7 cellular contexts compared by ENCODE assay signal in genomic region chr13:73754727-73755292, GRCh38.
A peak's percentile ranks its signal among the peaks of the same experiment; 100 is the strongest.
DNase-seq lines count a peak whose midpoint lies in the region; ATAC-seq, FAIRE-seq and TF ChIP-seq lines count a peak whose summit lies in the region.

No MANE protein-coding gene starts in this region.

- peak; percentile 75 for FAIRE-seq in HepG2 (lab: Jason Lieb, UNC)
- no peak for FAIRE-seq in urothelium cell line (lab: Jason Lieb, UNC)

- H3K27me3 ChIP-seq in OCI-LY1 (ENCODE audit: insufficient read depth, low read length) (no peaks in the 10 kb centered on the region), HepG2 (ENCODE audit: control insufficient read depth in 1 of 2, insufficient read depth in 2 of 2, low read length in 2 of 2) (no peaks in the 10 kb centered on the region)

- no peaks in the 10 kb centered on the region for H3K4me1 ChIP-seq in OCI-LY1 (ENCODE audit: insufficient read depth, low read length, severe bottlenecking)
- no peaks in the 10 kb centered on the region for H3K4me1 ChIP-seq in HepG2 (ENCODE audit: insufficient read depth, low read length)

- CTCF ChIA-PET in HepG2 (lab: Yijun Ruan, JAX; ENCODE audit: low intra/inter-chr PET ratio, low total read pairs) = interaction anchor here (0.9 to 2.1 kb wide), 5 partner anchors 13 to 1465 kb away, joined by 3 to 8 read pairs (median 5); no protein-coding TSS in a partner anchor

- DNase-seq in EL = peak; percentile 64
- DNase-seq in GM20000 (ENCODE audit: low spot score) = peak; percentile 44
- peak; percentile 6 for DNase-seq in HuH-7.5 (ENCODE audit: low spot score)
- peak; percentile 33 for DNase-seq in central memory CD4-positive, alpha-beta T cell
- peak; percentile 59 for DNase-seq in HepG2 (ENCODE audit: low spot score)
- DNase-seq in urothelium cell line (ENCODE audit: low spot score) = peak; percentile 13

- H3K4me2 ChIP-seq in OCI-LY1 (ENCODE audit: low read length) = no peak overlapping the region
- no peak overlapping the region for H3K4me2 ChIP-seq in HepG2 (ENCODE audit: low read depth, low read length)

- no peaks in the 10 kb centered on the region for H3K79me2 ChIP-seq in OCI-LY1 (ENCODE audit: insufficient read depth, low read length)
- no peaks in the 10 kb centered on the region for H3K79me2 ChIP-seq in HepG2 (ENCODE audit: insufficient read depth, low read length)

- H3K9me3 ChIP-seq in OCI-LY1 (ENCODE audit: low read length) (no peaks in the 10 kb centered on the region), HepG2 (ENCODE audit: low read length) (no peaks in the 10 kb centered on the region)

- TF ChIP-seq RAD21 in HepG2 (CRISPR knock-in tag; IDR thresholded peaks at IDR 0.05) = peak; percentile 53; the same call in 1 of the 2 replicates

- H3K9ac ChIP-seq in OCI-LY1 (ENCODE audit: low read length) = no peak overlapping the region
- no peak overlapping the region for H3K9ac ChIP-seq in HepG2 (ENCODE audit: insufficient read depth, low read depth, low read length)

- TF ChIP-seq EP300 in HepG2 (IDR thresholded peaks at IDR 0.05; ENCODE audit: low read depth in 2 of 2, low read length in 2 of 2) (no peak), HepG2 (CRISPR knock-in tag; IDR thresholded peaks at IDR 0.05; ENCODE audit: borderline replicate concordance) (no peak)

- H3K4me3 ChIP-seq in OCI-LY1 (ENCODE audit: low read depth, low read length, poor library complexity, severe bottlenecking) = no peak overlapping the region
- H3K4me3 ChIP-seq in HepG2 (replicated peaks in 1 of 3; ENCODE audit: insufficient read depth in 1 of 3, low read depth in 2 of 3, low read length in 3 of 3) = no peak overlapping the region

- 39% methylated on average over 3 of the region's 3 CpGs for WGBS in HepG2 (ENCODE audit: low lambda C conversion rate)

- BruUV-seq in HepG2 (replicated peaks; lab: Mats Ljungman, UMichigan) = no TSS peak

- H3K9me2 ChIP-seq in OCI-LY1 (ENCODE audit: low read depth, low read length) = no peaks in the 10 kb centered on the region

- in situ Hi-C loops in HepG2 (cut with HindIII; ENCODE audit: extremely low pct_ligation_motif_present, low pct_unique_long_range_greater_than_20kb) = loop anchor here (5.0 to 10.0 kb wide), 2 partner anchors 530 to 1462 kb away; no protein-coding TSS in a partner anchor

- H3K36me3 ChIP-seq in OCI-LY1 (ENCODE audit: insufficient read depth, low read length) (no peaks in the 10 kb centered on the region), HepG2 (replicated peaks in 1 of 2; ENCODE audit: control insufficient read depth in 1 of 2, insufficient read depth in 2 of 2, low read length in 2 of 2) (no peaks in the 10 kb centered on the region)

- no peak overlapping the region for H2AFZ ChIP-seq in OCI-LY1 (ENCODE audit: low read length)
- H2AFZ ChIP-seq in HepG2 (ENCODE audit: low read length) = no peak overlapping the region

- TF ChIP-seq CTCF in GM20000 (IDR thresholded peaks at IDR 0.05; ENCODE audit: extremely low read depth, missing control alignments) (peak; percentile 40), OCI-LY1 (IDR thresholded peaks at IDR 0.05; ENCODE audit: low read length) (peak; percentile 89), HepG2 (CRISPR knock-in tag; IDR thresholded peaks at IDR 0.05) (peak; percentile 76)

- peak; percentile 83 for ATAC-seq in HepG2

- TF ChIP-seq POLR2A in HepG2 (IDR thresholded peaks at IDR 0.05; ENCODE audit: insufficient read depth in 1 of 2, low read depth in 2 of 2, low read length in 2 of 2) = no peak

- POLR2A ChIA-PET in HepG2 (lab: Yijun Ruan, JAX) = no interaction called here

- H4K20me1 ChIP-seq in OCI-LY1 (ENCODE audit: insufficient read depth, low read length) (no peaks in the 10 kb centered on the region), HepG2 (ENCODE audit: insufficient read depth, low read length) (no peaks in the 10 kb centered on the region)

- H3K27ac ChIP-seq in OCI-LY1 (ENCODE audit: low read depth, low read length, poor library complexity, severe bottlenecking) = no peak overlapping the region
- H3K27ac ChIP-seq in HepG2 (ENCODE audit: extremely low read length, insufficient read depth, low read length) = no peak overlapping the region

- intact Hi-C loops in HepG2 (cut with micrococcal nuclease; ENCODE audit: unreplicated experiment) = loop anchor here (1.0 to 10.0 kb wide), 4 partner anchors 460 to 1503 kb away; no protein-coding TSS in a partner anchor

- no peaks in the 10 kb centered on the region for H3F3A ChIP-seq in OCI-LY1 (ENCODE audit: insufficient read depth, low read length)

TF ChIP-seq in HepG2, 621 proteins besides CTCF, POLR2A, EP300 and RAD21:
- TF ChIP-seq ELF3 (CRISPR knock-in tag; IDR thresholded peaks at IDR 0.05) (peak; percentile 27; the same call in 1 of the 2 replicates), ARNT2 (CRISPR knock-in tag; IDR thresholded peaks at IDR 0.05; ENCODE audit: low read depth) (no peak), SMC3 (IDR thresholded peaks at IDR 0.05; ENCODE audit: low read length) (peak; percentile 59), STAG1 (CRISPR knock-in tag; IDR thresholded peaks at IDR 0.05) (peak; percentile 83), HBP1 (CRISPR knock-in tag; IDR thresholded peaks at IDR 0.05; ENCODE audit: low read depth) (no peak), RXRB (CRISPR knock-in tag; IDR thresholded peaks at IDR 0.05; ENCODE audit: borderline replicate concordance) (0 out of 2 replicates have a peak, but pooled peaks have one; percentile 15), CREBL2 (CRISPR knock-in tag; IDR thresholded peaks at IDR 0.05; ENCODE audit: borderline replicate concordance) (no peak)

Comparison
In these comparisons a context has a peak if more than half of its experiments do, and no peak if none do; other contexts are left out.
1. DNase-seq: peak in every context shown above with its lines; median percentile 64 in EL; 59 in HepG2; 44 in GM20000; 33 in central memory CD4-positive, alpha-beta T cell; 13 in urothelium cell line; 6 in HuH-7.5.